In the genomic region with DNA sequence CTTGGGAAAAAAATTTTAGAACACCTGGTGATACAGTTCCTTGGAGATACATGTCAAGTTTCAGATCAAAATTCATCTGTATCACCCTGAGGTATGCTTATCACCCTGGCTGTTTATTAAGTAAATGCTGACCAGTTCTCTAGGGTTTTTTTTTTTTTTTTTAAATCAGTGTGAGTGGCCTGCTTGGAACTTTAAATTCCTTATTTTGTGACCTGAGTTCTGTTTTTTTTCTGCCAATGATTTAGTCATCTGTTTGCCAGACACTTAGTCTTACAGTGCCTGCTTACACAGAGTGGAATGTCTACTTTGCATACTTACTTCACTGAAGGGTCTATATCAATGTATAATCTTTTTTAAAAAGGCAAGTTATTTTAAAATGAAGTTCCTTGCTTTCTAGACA, we compare ENCODE assay signal across 1 cellular context.
TF ChIP-seq lines count a peak whose summit lies in the region.

No MANE protein-coding gene starts in this region.

TF ChIP-seq in HepG2, 621 proteins besides CTCF, POLR2A, EP300 and RAD21:
- TF ChIP-seq IRX3 (CRISPR knock-in tag; IDR thresholded peaks at IDR 0.05; ENCODE audit: borderline replicate concordance, low read depth), result no peak
- TF ChIP-seq ZNF510 (CRISPR knock-in tag; IDR thresholded peaks at IDR 0.05; ENCODE audit: low read depth), result no peak
- no peak for TF ChIP-seq DR1 (CRISPR knock-in tag; IDR thresholded peaks at IDR 0.05)
- TF ChIP-seq JDP2 (CRISPR knock-in tag; IDR thresholded peaks at IDR 0.05; ENCODE audit: borderline replicate concordance), result no peak
- no peak for TF ChIP-seq ZNF720 (CRISPR knock-in tag; IDR thresholded peaks at IDR 0.05)
